ENCODE assay signal across 8 cellular contexts in the genomic region with DNA sequence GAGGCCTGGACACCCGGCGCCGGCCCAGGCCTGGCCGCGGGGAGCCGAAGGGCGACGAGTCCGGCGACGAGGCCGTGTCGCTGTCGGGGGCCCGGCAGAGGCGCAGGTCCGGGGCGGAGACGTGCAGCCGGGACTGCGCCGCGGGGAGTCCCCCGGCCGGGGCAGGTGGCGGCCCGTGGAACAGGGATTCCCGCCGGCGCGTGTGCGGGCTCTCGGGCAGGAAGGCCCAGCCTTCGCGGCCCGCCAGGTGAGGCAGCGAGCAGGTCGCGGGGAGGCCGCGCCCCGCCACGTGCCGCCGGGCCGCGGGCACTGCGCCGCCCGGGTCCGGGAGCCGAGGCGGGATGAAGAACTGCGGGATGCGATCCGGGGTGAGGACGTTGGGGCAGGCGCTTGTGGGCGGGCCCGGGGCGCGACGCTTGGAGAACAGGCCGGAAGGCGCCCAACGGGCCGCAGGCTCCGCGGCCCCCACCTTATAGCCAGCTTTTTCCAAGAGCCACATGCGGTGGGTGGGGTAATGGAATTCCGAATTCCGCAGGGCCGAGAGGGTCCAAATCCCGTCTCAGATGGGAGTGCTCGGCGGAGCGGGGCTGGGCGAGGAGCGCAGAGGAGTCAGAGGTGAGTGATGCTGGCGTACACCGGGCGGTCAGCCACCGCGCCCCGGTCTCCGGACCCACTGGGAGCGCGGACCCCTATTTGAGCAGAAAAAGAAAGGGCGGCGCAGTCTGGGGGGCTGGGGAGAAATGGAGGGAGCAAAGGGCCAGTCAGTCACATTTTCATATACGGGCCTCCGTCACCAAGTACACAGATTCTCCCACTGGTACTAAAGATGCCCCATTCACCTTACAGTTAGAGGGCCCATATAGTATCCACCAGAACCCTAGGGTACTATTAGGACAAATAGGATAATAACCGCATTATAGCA. TPM values are rescaled to one million over a fixed set of nuclear protein-coding genes. Genes with fewer than 3 reads are reported as not detected.
DNase-seq lines count a peak whose midpoint lies in the region; ATAC-seq and TF ChIP-seq lines count a peak whose summit lies in the region.

No MANE protein-coding gene starts in this region.

- H3K4me1 ChIP-seq in HCT116 (ENCODE audit: control insufficient read depth in 1 of 2, insufficient read depth in 2 of 2, low read length in 2 of 2): peaks cover 0 to 45% of the 10 kb centered on the region in 2 experiments; a peak in 2 of 4 replicates
- H3K4me1 ChIP-seq in iPS-20b (ENCODE audit: insufficient read depth, low read length): peaks cover 11% of the 10 kb centered on the region

- TF ChIP-seq CTCF in HCT116 (IDR thresholded peaks at IDR 0.05 in 2 of 3, conservative IDR thresholded peaks at IDR 0.05 in 1 of 3; ENCODE audit: borderline replicate concordance in 1 of 3, insufficient read depth in 1 of 3, low read depth in 2 of 3, low read length in 2 of 3): no peak

- TF ChIP-seq POLR2A in HCT116 (IDR thresholded peaks at IDR 0.05; ENCODE audit: borderline replicate concordance, extremely low read depth, insufficient read depth, insufficient read length): no peak

- H3K9me2 ChIP-seq in HCT116 (ENCODE audit: insufficient read depth): no peaks in the 10 kb centered on the region; the same call in 1 of the 2 replicates

- H3K36me3 Mint-ChIP-seq in activated T-helper 17 cell treated with anti-CD3 and anti-CD28 coated beads, Interleukin-2, amount 50 U/mL, for 72 hours (ENCODE audit: low read depth): peaks cover 59% of the 10 kb centered on the region

- BruUV-seq in HCT116 (replicated peaks; lab: Mats Ljungman, UMichigan): no TSS peak

- H3K79me2 ChIP-seq in HCT116 (ENCODE audit: insufficient read depth, low read length): no peaks in the 10 kb centered on the region

- H3K9ac ChIP-seq in HCT116 (ENCODE audit: low read length) (peak overlapping the region; percentile 41; the same call in 1 of the 2 replicates), iPS-20b (ENCODE audit: low read depth, low read length) (peak overlapping the region; percentile 92; the same call in 1 of the 2 replicates)

- H3K9me3 Mint-ChIP-seq in activated T-helper 17 cell treated with anti-CD3 and anti-CD28 coated beads, Interleukin-2, amount 50 U/mL, for 72 hours: no peaks in the 10 kb centered on the region

- H3K27me3 Mint-ChIP-seq in activated T-helper 17 cell treated with anti-CD3 and anti-CD28 coated beads, Interleukin-2, amount 50 U/mL, for 72 hours: no peaks in the 10 kb centered on the region

- peak overlapping the region; percentile 78 for H3K4me2 ChIP-seq in HCT116 (ENCODE audit: low read length)

- ATAC-seq in HCT116: no peak
- peak; percentile 17 for ATAC-seq in activated T-helper 17 cell treated with anti-CD3 and anti-CD28 coated beads, Interleukin-2, amount 50 U/mL, for 72 hours (replicated peaks)
- ATAC-seq in stimulated activated naive CD8-positive, alpha-beta T cell treated with anti-CD3 and anti-CD28 coated beads, Interleukin-15, Interleukin-2, amounts not matched to agents 100 U/mL and 50 U/mL, for 24 hours: no peak
- no peak for ATAC-seq in HG03025 (IDR thresholded peaks at IDR 0.05; ENCODE audit: low FRiP score, unreplicated experiment)
- ATAC-seq in GM21526 (IDR thresholded peaks at IDR 0.05; ENCODE audit: low FRiP score, unreplicated experiment): no peak

- peaks cover 33% of the 10 kb centered on the region for H3K4me1 Mint-ChIP-seq in activated T-helper 17 cell treated with anti-CD3 and anti-CD28 coated beads, Interleukin-2, amount 50 U/mL, for 72 hours

- RAD21 ChIA-PET in HCT116 (lab: Charles Lee; ENCODE audit: low non-redundant PET in 1 of 2, low total read pairs in 2 of 2, uncharacterized antibody in 2 of 2, unreplicated experiment in 2 of 2): no interaction called here

- H3K4me3 ChIP-seq in HCT116 (replicated peaks in 1 of 2; ENCODE audit: low read depth in 1 of 2, low read length in 2 of 2) (peak overlapping the region in 1 of 2 experiments; percentile 31; a peak in 2 of 4 replicates), iPS-20b (ENCODE audit: low read length) (peak overlapping the region; percentile 83)

- H2AFZ ChIP-seq in HCT116 (ENCODE audit: low read depth, low read length, poor library complexity, severe bottlenecking): no peak overlapping the region

- intact Hi-C loops in HCT116 (cut with micrococcal nuclease): loop anchor here (5.0 kb wide), 3 partner anchors 396 to 641 kb away; partner anchors contain the start of gene PIP5K1A

- peak overlapping the region; percentile 94 for H3K27ac Mint-ChIP-seq in activated T-helper 17 cell treated with anti-CD3 and anti-CD28 coated beads, Interleukin-2, amount 50 U/mL, for 72 hours

- CTCF ChIA-PET in HCT116 (lab: Charles Lee): no interaction called here

- H3K4me3 Mint-ChIP-seq in activated T-helper 17 cell treated with anti-CD3 and anti-CD28 coated beads, Interleukin-2, amount 50 U/mL, for 72 hours: peak overlapping the region; percentile 96

- H3K27ac ChIP-seq in HCT116 (ENCODE audit: low read depth, low read length): no peak overlapping the region; the same call in 1 of the 2 replicates
- H3K27ac ChIP-seq in iPS-20b (ENCODE audit: low read length): no peak overlapping the region

- POLR2A ChIA-PET in HCT116 (lab: Charles Lee): no interaction called here

- TF ChIP-seq RAD21 in HCT116 (IDR thresholded peaks at IDR 0.05; ENCODE audit: low read depth): no peak

- H3K36me3 ChIP-seq in HCT116 (ENCODE audit: control insufficient read depth in 1 of 2, insufficient read depth in 2 of 2, low read length in 2 of 2) (no peaks in the 10 kb centered on the region), iPS-20b (ENCODE audit: insufficient read depth, low read depth, low read length) (no peaks in the 10 kb centered on the region)

- H3K9me3 ChIP-seq in HCT116 (ENCODE audit: control insufficient read depth in 1 of 2, insufficient read depth in 1 of 2, low read depth in 1 of 2, low read length in 2 of 2): peaks cover 0 to 3% of the 10 kb centered on the region in 2 experiments; a peak in 1 of 4 replicates
- no peaks in the 10 kb centered on the region for H3K9me3 ChIP-seq in iPS-20b (ENCODE audit: insufficient read depth, low read depth, low read length)

- no peaks in the 10 kb centered on the region for H4K20me1 ChIP-seq in HCT116 (ENCODE audit: insufficient read depth)

- DNase-seq in HCT116 (ENCODE audit: low read depth, low spot score) (no peak), 8988T (no peak), DMS114 treated with DMSO at 0.1 percent for 48 hours (lab: John Stamatoyannopoulos, UW; ENCODE audit: unreplicated experiment) (no peak)
- peak; percentile 52 for DNase-seq in stimulated activated naive CD8-positive, alpha-beta T cell treated with anti-CD3 and anti-CD28 coated beads, Interleukin-15, Interleukin-2, amounts not matched to agents 100 U/mL and 50 U/mL, for 24 hours

- H3K27me3 ChIP-seq in HCT116 (ENCODE audit: insufficient read depth, low read length) (no peaks in the 10 kb centered on the region), iPS-20b (ENCODE audit: insufficient read depth, low read length) (peaks cover 49% of the 10 kb centered on the region)

TF ChIP-seq in HCT116, 20 proteins besides CTCF, POLR2A, EP300 and RAD21:
- TF ChIP-seq ZFX (IDR thresholded peaks at IDR 0.05) (no peak), ELF1 (IDR thresholded peaks at IDR 0.05; ENCODE audit: borderline replicate concordance, low read depth) (no peak), YY1 (IDR thresholded peaks at IDR 0.05; ENCODE audit: extremely low read depth, insufficient replicate concordance, low read depth, low read length) (no peak), ZNF274 (IDR thresholded peaks at IDR 0.05; ENCODE audit: low read depth, low read length) (no peak), EGR1 (IDR thresholded peaks at IDR 0.05; ENCODE audit: low read depth) (no peak), SP1 (IDR thresholded peaks at IDR 0.05; ENCODE audit: low read depth) (no peak)
- TF ChIP-seq, protein P1, sequence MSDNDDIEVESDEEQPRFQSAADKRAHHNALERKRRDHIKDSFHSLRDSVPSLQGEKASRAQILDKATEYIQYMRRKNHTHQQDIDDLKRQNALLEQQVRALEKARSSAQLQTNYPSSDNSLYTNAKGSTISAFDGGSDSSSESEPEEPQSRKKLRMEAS (IDR thresholded peaks at IDR 0.05): no peak

RNA-seq across cellular contexts. Expression of gene C2CD4D, which starts 0.9 kb away (rescaled TPM):
- 0.17 TPM for total RNA-seq in HCT116 (2021; ENCODE audit: unreplicated experiment)
- 0.09 and 0.10 TPM in 2 replicates for polyA plus RNA-seq in HCT116 (2012)
- 1 to 10 TPM; 3.9 to 5.6 TPM for total RNA-seq in activated T-helper 17 cell treated with anti-CD3 and anti-CD28 coated beads, Interleukin-2, amount 50 U/mL, for 72 hours

RNA-seq across cellular contexts. Expression of gene RORC, which starts 7.2 kb away (rescaled TPM):
- 1.3 TPM for total RNA-seq in HCT116 (2021; ENCODE audit: unreplicated experiment)
- 2.0 and 2.2 TPM in 2 replicates for polyA plus RNA-seq in HCT116 (2012)
- total RNA-seq in activated T-helper 17 cell treated with anti-CD3 and anti-CD28 coated beads, Interleukin-2, amount 50 U/mL, for 72 hours: 10 to 100 TPM; 39.5 to 55.2 TPM

RNA-seq across cellular contexts. Expression of gene THEM5, which starts 14.8 kb away (rescaled TPM):
- not detected for total RNA-seq in HCT116 (2021; ENCODE audit: unreplicated experiment)
- polyA plus RNA-seq in HCT116 (2012): 0.07 TPM in 1 of 2 replicates, not detected in the other
- not detected for total RNA-seq in activated T-helper 17 cell treated with anti-CD3 and anti-CD28 coated beads, Interleukin-2, amount 50 U/mL, for 72 hours

RNA-seq across cellular contexts. Expression of gene LINGO4, which starts 33.5 kb away (rescaled TPM):
- total RNA-seq in HCT116 (2021; ENCODE audit: unreplicated experiment): not detected
- polyA plus RNA-seq in HCT116 (2012): not detected in 2 replicates
- total RNA-seq in activated T-helper 17 cell treated with anti-CD3 and anti-CD28 coated beads, Interleukin-2, amount 50 U/mL, for 72 hours: 1 to 10 TPM; 1.3 to 4.0 TPM

RNA-seq across cellular contexts. Expression of gene TDRKH, which starts 48.5 kb away (rescaled TPM):
- 11.1 TPM for total RNA-seq in HCT116 (2021; ENCODE audit: unreplicated experiment)
- 5.2 and 8.2 TPM in 2 replicates for polyA plus RNA-seq in HCT116 (2012)
- total RNA-seq in activated T-helper 17 cell treated with anti-CD3 and anti-CD28 coated beads, Interleukin-2, amount 50 U/mL, for 72 hours: 10 to 100 TPM; 20.3 to 21.8 TPM

Comparison
In these comparisons a context has a peak if more than half of its experiments do, and no peak if none do; other contexts are left out.
1. RNA of gene RORC, which starts 7.2 kb away (total RNA-seq): 39.5 to 55.2 TPM in activated T-helper 17 cell treated with anti-CD3 and anti-CD28 coated beads, Interleukin-2, amount 50 U/mL, for 72 hours; 1.3 TPM in HCT116 (single experiment); every median in the first group is over 10 times any median in the second.